ENCODE assay signal across 21 cellular contexts in the genomic region with DNA sequence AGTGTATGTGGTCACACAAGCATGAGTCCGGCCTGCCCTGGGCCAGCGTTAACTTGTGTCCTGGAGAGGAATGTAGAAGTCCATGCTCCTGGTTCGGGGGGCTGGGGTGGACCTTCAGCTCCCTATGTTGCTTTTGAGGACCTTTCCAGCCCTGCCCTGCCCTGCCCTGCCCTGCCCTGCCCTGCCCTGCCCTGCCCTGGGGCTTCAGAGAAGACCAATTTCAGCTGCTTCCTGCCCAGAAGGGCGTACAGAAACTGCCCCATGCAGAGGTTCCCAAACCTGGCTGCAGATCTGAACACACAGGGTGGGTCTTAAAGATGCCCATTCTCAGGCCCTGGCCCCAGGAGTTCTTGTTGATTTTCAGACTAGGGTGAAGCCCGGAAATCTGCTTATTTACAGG.
DNase-seq lines count a peak whose midpoint lies in the region; ATAC-seq and TF ChIP-seq lines count a peak whose summit lies in the region.
"Had no signal": no experiment of that assay in that cellular context is flagged by ENCODE, and none has a peak within 500 bp of the region (broad histone marks: within the 10 kb centered on the region; RNA-seq: fewer than 3 reads in every experiment).

No MANE protein-coding gene starts in this region.

- H3K4me3 ChIP-seq in AG04450 (ENCODE audit: low read depth, low read length), result no peak overlapping the region
- H3K4me3 ChIP-seq in RWPE2 (ENCODE audit: severe bottlenecking), result no peak overlapping the region
- no peak overlapping the region for H3K4me3 ChIP-seq in esophagus muscularis mucosa
- H3K4me3 ChIP-seq: dorsolateral prefrontal cortex, right lobe of liver, thyroid gland had no signal

- CTCF ChIA-PET in AG04450 (lab: Charles Lee), result no interaction called here

- intact Hi-C loops in esophagus muscularis mucosa (cut with DNase I) (no loop called here), sciatic nerve (cut with DNase I) (no loop called here)

- H3K36me3 ChIP-seq in RWPE2 (ENCODE audit: low read depth) (no peaks in the 10 kb centered on the region), esophagus muscularis mucosa (peaks cover 0 to 13% (median under 1%) of the 10 kb centered on the region in 4 donors)
- H3K36me3 ChIP-seq: right lobe of liver, thyroid gland had no signal

- POLR2A ChIA-PET in AG04450 (lab: Yijun Ruan, JAX), result interaction anchor here (0.9 to 1.1 kb wide), 2 partner anchors 18 to 22 kb away, joined by 3 read pairs; no protein-coding TSS in a partner anchor

- H3K27ac ChIP-seq in AG04450 (ENCODE audit: low read depth, low read length) (peak overlapping the region; percentile 57), RWPE2 (ENCODE audit: poor library complexity, severe bottlenecking) (peak overlapping the region; percentile 95), esophagus muscularis mucosa (replicated peaks in 1 of 4) (peak overlapping the region in 3 of 4 donors; percentile 81 to 89 (median 84))
- H3K27ac ChIP-seq: dorsolateral prefrontal cortex, KMS-11, right lobe of liver, thyroid gland had no signal

- WGBS in esophagus muscularis mucosa, result 100% methylated on average over 1 of the region's 5 CpGs

- H3K4me1 ChIP-seq in RWPE2 (ENCODE audit: insufficient read depth, poor library complexity, severe bottlenecking) (peaks cover 36% of the 10 kb centered on the region), esophagus muscularis mucosa (peaks cover 25 to 68% (median 59%) of the 10 kb centered on the region in 4 donors)
- H3K4me1 ChIP-seq: right lobe of liver had no signal

- no peak for TF ChIP-seq EP300 in esophagus muscularis mucosa (IDR thresholded peaks at IDR 0.05)

- TF ChIP-seq CTCF in AG04450 (IDR thresholded peaks at IDR 0.05; ENCODE audit: low read depth, low read length), result no peak
- no peak for TF ChIP-seq CTCF in RWPE2 (IDR thresholded peaks at IDR 0.05; ENCODE audit: poor library complexity, severe bottlenecking)
- no peak for TF ChIP-seq CTCF in esophagus muscularis mucosa (IDR thresholded peaks at IDR 0.05)

- DNase-seq in AG04450 (ENCODE audit: low read depth, low spot score) (no peak), RWPE2 (ENCODE audit: low spot score) (no peak), esophagus muscularis mucosa (ENCODE audit: extremely low spot score) (no peak), sciatic nerve (ENCODE audit: low spot score) (no peak), nucleus accumbens (lab: John Stamatoyannopoulos, UW) (no peak), NCI-H774 (lab: John Stamatoyannopoulos, UW) (no peak)
- DNase-seq: activated CD8-positive, alpha-beta T cell treated with anti-CD3 and anti-CD28 coated beads for 36 hours; anterior cingulate cortex; caudate nucleus; DMS153; dorsolateral prefrontal cortex; NCI-H1436 treated with DMSO at 0.1 percent for 48 hours; NCI-H345; NCI-H82; right lobe of liver; stimulated activated naive CD8-positive, alpha-beta T cell treated with anti-CD3 and anti-CD28 coated beads, Interleukin-15, Interleukin-2, amounts not matched to agents 100 U/mL and 50 U/mL, for 24 hours; thyroid gland had no signal

- no peak for TF ChIP-seq POLR2A in esophagus muscularis mucosa (IDR thresholded peaks at IDR 0.05; ENCODE audit: low read depth)

- H3K27me3 ChIP-seq in AG04450 (ENCODE audit: control insufficient read depth, insufficient read depth, low read length) (no peaks in the 10 kb centered on the region), RWPE2 (ENCODE audit: insufficient read depth, poor library complexity, severe bottlenecking) (no peaks in the 10 kb centered on the region), esophagus muscularis mucosa (no peaks in the 10 kb centered on the region)
- H3K27me3 ChIP-seq: right lobe of liver, thyroid gland had no signal

- ATAC-seq in RWPE2 (ENCODE audit: low read depth), result no peak
- ATAC-seq in sciatic nerve, result peak; percentile 5
- no peak for ATAC-seq in GM21367 (IDR thresholded peaks at IDR 0.05; ENCODE audit: unreplicated experiment)
- no peak for ATAC-seq in GM21528 (IDR thresholded peaks at IDR 0.05; ENCODE audit: low FRiP score, unreplicated experiment)
- ATAC-seq: activated CD8-positive, alpha-beta T cell treated with anti-CD3 and anti-CD28 coated beads for 36 hours; activated naive CD4-positive, alpha-beta T cell treated with anti-CD3 and anti-CD28 coated beads, Interleukin-2, amount 50 U/mL, for 72 hours; right lobe of liver; stimulated activated naive CD8-positive, alpha-beta T cell treated with anti-CD3 and anti-CD28 coated beads, Interleukin-15, Interleukin-2, amounts not matched to agents 100 U/mL and 50 U/mL, for 24 hours had no signal

- peaks cover 5% of the 10 kb centered on the region; the same call in 1 of the 2 replicates for H3K9me3 ChIP-seq in AG04450 (ENCODE audit: control insufficient read depth, insufficient read depth, low read length)
- peaks cover 5% of the 10 kb centered on the region for H3K9me3 ChIP-seq in RWPE2 (ENCODE audit: severe bottlenecking)
- no peaks in the 10 kb centered on the region for H3K9me3 ChIP-seq in esophagus muscularis mucosa
- H3K9me3 ChIP-seq: right lobe of liver, thyroid gland had no signal
